In genomic region chr2:120749506-120750431, GRCh38 we compare ENCODE assay signal across 1 cellular context.
TF ChIP-seq lines count a peak whose summit lies in the region.

No MANE protein-coding gene starts in this region.

TF ChIP-seq in HEK293, 187 proteins besides CTCF, POLR2A, EP300 and RAD21 (continued from another document):
- TF ChIP-seq ZNF2 (tag by site-specific recombination; IDR thresholded peaks at IDR 0.05) (no peak), TRIM28 (IDR thresholded peaks at IDR 0.05; ENCODE audit: borderline replicate concordance, low read length) (peak; percentile 36; the same call in 1 of the 2 replicates), ZNF639 (tag by site-specific recombination; IDR thresholded peaks at IDR 0.05) (no peak), HOXA7 (CRISPR knock-in tag; IDR thresholded peaks at IDR 0.05; ENCODE audit: borderline replicate concordance) (no peak), MYNN (tag by site-specific recombination; IDR thresholded peaks at IDR 0.05; ENCODE audit: borderline replicate concordance) (no peak), IKZF3 (tag by site-specific recombination; IDR thresholded peaks at IDR 0.05) (no peak), ZFP3 (tag by site-specific recombination; IDR thresholded peaks at IDR 0.05; ENCODE audit: low read depth) (no peak), KLF1 (tag by site-specific recombination; IDR thresholded peaks at IDR 0.05) (no peak), ZNF211 (tag by site-specific recombination; IDR thresholded peaks at IDR 0.05; ENCODE audit: low read depth) (no peak), ZNF248 (tag by site-specific recombination; IDR thresholded peaks at IDR 0.05) (no peak), ZNF398 (tag by site-specific recombination; IDR thresholded peaks at IDR 0.05) (peak; percentile 9; the same call in 1 of the 2 replicates), SETDB1 (IDR thresholded peaks at IDR 0.05; ENCODE audit: insufficient read length, low read length) (no peak), ZEB2 (tag by site-specific recombination; IDR thresholded peaks at IDR 0.05) (peak; percentile 13; the same call in 1 of the 2 replicates), KLF10 (tag by site-specific recombination; IDR thresholded peaks at IDR 0.05) (no peak), ZSCAN16 (tag by site-specific recombination; IDR thresholded peaks at IDR 0.05) (no peak), ZNF843 (tag by site-specific recombination; IDR thresholded peaks at IDR 0.05) (no peak), ZNF561 (tag by site-specific recombination; IDR thresholded peaks at IDR 0.05; ENCODE audit: borderline replicate concordance) (0 out of 2 replicates have a peak, but pooled peaks have one; percentile 22), ZNF416 (tag by site-specific recombination; IDR thresholded peaks at IDR 0.05) (no peak), OVOL3 (tag by site-specific recombination; IDR thresholded peaks at IDR 0.05) (no peak), ZNF610 (tag by site-specific recombination; IDR thresholded peaks at IDR 0.05; ENCODE audit: borderline replicate concordance) (no peak), ZNF792 (tag by site-specific recombination; IDR thresholded peaks at IDR 0.05) (no peak), ZNF394 (tag by site-specific recombination; IDR thresholded peaks at IDR 0.05; ENCODE audit: borderline replicate concordance) (no peak), ZNF184 (tag by site-specific recombination; IDR thresholded peaks at IDR 0.05) (no peak), ZNF571 (tag by site-specific recombination; IDR thresholded peaks at IDR 0.05) (no peak), GLIS1 (tag by site-specific recombination; IDR thresholded peaks at IDR 0.05) (peak; percentile 71), ZBTB11 (tag by site-specific recombination; conservative IDR thresholded peaks at IDR 0.05; ENCODE audit: low read depth) (no peak), ZFP69B (tag by site-specific recombination; IDR thresholded peaks at IDR 0.05) (no peak), ZNF404 (tag by site-specific recombination; IDR thresholded peaks at IDR 0.05) (no peak), ZNF664 (tag by site-specific recombination; IDR thresholded peaks at IDR 0.05) (no peak), OSR2 (tag by site-specific recombination; IDR thresholded peaks at IDR 0.05) (peak; percentile 29; the same call in 1 of the 2 replicates)
- TF ChIP-seq, protein P1, sequence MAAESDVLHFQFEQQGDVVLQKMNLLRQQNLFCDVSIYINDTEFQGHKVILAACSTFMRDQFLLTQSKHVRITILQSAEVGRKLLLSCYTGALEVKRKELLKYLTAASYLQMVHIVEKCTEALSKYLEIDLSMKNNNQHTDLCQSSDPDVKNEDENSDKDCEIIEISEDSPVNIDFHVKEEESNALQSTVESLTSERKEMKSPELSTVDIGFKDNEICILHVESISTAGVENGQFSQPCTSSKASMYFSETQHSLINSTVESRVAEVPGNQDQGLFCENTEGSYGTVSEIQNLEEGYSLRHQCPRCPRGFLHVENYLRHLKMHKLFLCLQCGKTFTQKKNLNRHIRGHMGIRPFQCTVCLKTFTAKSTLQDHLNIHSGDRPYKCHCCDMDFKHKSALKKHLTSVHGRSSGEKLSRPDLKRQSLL (tag by site-specific recombination; IDR thresholded peaks at IDR 0.05): no peak
- TF ChIP-seq, protein P2, sequence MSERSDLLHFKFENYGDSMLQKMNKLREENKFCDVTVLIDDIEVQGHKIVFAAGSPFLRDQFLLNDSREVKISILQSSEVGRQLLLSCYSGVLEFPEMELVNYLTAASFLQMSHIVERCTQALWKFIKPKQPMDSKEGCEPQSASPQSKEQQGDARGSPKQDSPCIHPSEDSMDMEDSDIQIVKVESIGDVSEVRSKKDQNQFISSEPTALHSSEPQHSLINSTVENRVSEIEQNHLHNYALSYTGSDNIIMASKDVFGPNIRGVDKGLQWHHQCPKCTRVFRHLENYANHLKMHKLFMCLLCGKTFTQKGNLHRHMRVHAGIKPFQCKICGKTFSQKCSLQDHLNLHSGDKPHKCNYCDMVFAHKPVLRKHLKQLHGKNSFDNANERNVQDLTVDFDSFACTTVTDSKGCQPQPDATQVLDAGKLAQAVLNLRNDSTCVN (tag by site-specific recombination; optimal IDR thresholded peaks at IDR 0.05): no peak
